1 cellular context compared by ENCODE assay signal in the genomic region with DNA sequence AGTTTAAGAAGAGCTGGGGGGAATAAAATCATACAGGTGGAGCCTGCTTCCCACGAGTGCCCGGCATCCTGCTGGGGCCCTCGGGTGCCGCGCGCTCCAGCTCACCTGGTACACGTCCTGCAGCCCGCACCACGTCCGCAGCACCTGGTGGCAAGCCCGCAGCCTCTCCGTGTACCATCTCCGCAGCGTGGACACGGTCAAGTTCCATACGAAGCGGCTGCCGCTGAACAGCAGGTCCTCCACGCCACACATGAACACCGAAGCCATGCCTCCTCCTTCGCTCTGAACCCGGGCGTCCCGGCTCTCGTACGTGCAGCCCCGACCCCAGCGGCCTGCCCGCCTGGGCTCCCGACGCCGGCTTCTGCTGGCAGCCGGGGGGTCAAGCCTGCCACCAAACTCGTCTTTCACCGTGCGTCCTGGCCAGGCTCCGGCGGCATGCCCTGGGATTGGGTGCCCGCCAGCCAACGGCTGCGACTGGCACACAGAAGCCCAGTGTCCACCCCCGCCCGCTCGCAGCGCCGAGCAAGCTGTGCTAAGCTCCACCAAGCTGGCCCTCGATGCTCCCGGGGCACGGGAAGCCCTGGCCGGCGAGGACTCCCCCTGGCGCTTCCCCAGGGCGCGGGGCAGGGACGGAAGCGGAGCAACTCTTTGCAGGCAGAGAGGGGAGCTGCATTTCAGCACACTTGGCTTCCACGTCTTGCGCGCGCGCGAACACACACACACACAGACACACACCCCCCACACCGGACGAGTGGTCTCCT.
TF ChIP-seq lines count a peak whose summit lies in the region.

Gene FRMD4B, minus strand, starts transcription at position 366 of the 761 bp plus-strand sequence. Its CDS starts 99 bp downstream, at position 267.

TF ChIP-seq in K562, 482 proteins besides CTCF, POLR2A, EP300 and RAD21 (continued from another document):
- TF ChIP-seq, protein P1, sequence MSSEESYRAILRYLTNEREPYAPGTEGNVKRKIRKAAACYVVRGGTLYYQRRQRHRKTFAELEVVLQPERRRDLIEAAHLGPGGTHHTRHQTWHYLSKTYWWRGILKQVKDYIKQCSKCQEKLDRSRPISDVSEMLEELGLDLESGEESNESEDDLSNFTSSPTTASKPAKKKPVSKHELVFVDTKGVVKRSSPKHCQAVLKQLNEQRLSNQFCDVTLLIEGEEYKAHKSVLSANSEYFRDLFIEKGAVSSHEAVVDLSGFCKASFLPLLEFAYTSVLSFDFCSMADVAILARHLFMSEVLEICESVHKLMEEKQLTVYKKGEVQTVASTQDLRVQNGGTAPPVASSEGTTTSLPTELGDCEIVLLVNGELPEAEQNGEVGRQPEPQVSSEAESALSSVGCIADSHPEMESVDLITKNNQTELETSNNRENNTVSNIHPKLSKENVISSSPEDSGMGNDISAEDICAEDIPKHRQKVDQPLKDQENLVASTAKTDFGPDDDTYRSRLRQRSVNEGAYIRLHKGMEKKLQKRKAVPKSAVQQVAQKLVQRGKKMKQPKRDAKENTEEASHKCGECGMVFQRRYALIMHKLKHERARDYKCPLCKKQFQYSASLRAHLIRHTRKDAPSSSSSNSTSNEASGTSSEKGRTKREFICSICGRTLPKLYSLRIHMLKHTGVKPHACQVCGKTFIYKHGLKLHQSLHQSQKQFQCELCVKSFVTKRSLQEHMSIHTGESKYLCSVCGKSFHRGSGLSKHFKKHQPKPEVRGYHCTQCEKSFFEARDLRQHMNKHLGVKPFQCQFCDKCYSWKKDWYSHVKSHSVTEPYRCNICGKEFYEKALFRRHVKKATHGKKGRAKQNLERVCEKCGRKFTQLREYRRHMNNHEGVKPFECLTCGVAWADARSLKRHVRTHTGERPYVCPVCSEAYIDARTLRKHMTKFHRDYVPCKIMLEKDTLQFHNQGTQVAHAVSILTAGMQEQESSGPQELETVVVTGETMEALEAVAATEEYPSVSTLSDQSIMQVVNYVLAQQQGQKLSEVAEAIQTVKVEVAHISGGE (CRISPR knock-in tag; IDR thresholded peaks at IDR 0.05) = 0 out of 6 replicates have a peak, but pooled peaks of 1 of the 3 experiments have one; percentile 31
- TF ChIP-seq CTCFL (IDR thresholded peaks at IDR 0.05; ENCODE audit: borderline replicate concordance, insufficient read depth, low read depth, low read length, poor library complexity, severe bottlenecking) = peak; percentile 63
- no peak for TF ChIP-seq ZBTB1 (CRISPR knock-in tag; IDR thresholded peaks at IDR 0.05; ENCODE audit: borderline replicate concordance, low read depth)
